ENCODE assay signal across 12 cellular contexts in genomic region chr1:51344276-51344601, GRCh38. TPM values are rescaled to one million over a fixed set of nuclear protein-coding genes. Genes with fewer than 3 reads are reported as not detected.
DNase-seq lines count a peak whose midpoint lies in the region; ATAC-seq and TF ChIP-seq lines count a peak whose summit lies in the region.
"Had no signal": no experiment of that assay in that cellular context is flagged by ENCODE, and none has a peak within 500 bp of the region (broad histone marks: within the 10 kb centered on the region; RNA-seq: fewer than 3 reads in every experiment).

No MANE protein-coding gene starts in this region.

- H3K27me3 ChIP-seq in right cardiac atrium (ENCODE audit: control insufficient read depth, insufficient read depth), result no peaks in the 10 kb centered on the region
- H3K27me3 ChIP-seq in mucosa of stomach (ENCODE audit: control insufficient read depth, insufficient read depth, low read length), result peaks cover 28% of the 10 kb centered on the region
- H3K27me3 ChIP-seq in upper lobe of left lung, result peaks cover 0 to 12% (median 6%) of the 10 kb centered on the region in 4 donors

- H3K4me1 Mint-ChIP-seq in endothelial cell (ENCODE audit: unreplicated experiment), result peaks cover 4% of the 10 kb centered on the region

- H3K9me3 ChIP-seq in right cardiac atrium (ENCODE audit: control insufficient read depth, low read length) (no peaks in the 10 kb centered on the region), mucosa of stomach (ENCODE audit: control insufficient read depth, low read length) (no peaks in the 10 kb centered on the region), upper lobe of left lung (no peaks in the 10 kb centered on the region)

- H3K36me3 ChIP-seq in mucosa of stomach (ENCODE audit: control insufficient read depth, insufficient read depth, low read length), result no peaks in the 10 kb centered on the region
- H3K36me3 ChIP-seq in upper lobe of left lung, result no peaks in the 10 kb centered on the region

- TF ChIP-seq CTCF in endothelial cell (IDR thresholded peaks at IDR 0.05; ENCODE audit: unreplicated experiment) (no peak), upper lobe of left lung (IDR thresholded peaks at IDR 0.05) (no peak)

- H3K9me3 Mint-ChIP-seq in endothelial cell (ENCODE audit: unreplicated experiment), result no peaks in the 10 kb centered on the region
- H3K9me3 Mint-ChIP-seq: CD4-positive, alpha-beta T cell; naive thymus-derived CD8-positive, alpha-beta T cell had no signal

- H3K9ac ChIP-seq in mucosa of stomach (ENCODE audit: low read length), result peak overlapping the region; percentile 29

- no peak overlapping the region for H3K27ac ChIP-seq in right cardiac atrium (ENCODE audit: low read length)
- H3K27ac ChIP-seq in upper lobe of left lung, result peak overlapping the region in 2 of 4 donors; percentile 59 to 74

- no peak overlapping the region for H3K27ac Mint-ChIP-seq in endothelial cell (ENCODE audit: unreplicated experiment)
- H3K27ac Mint-ChIP-seq: CD4-positive, alpha-beta T cell had no signal

- peaks cover 7% of the 10 kb centered on the region for H3K36me3 Mint-ChIP-seq in endothelial cell (ENCODE audit: low read depth, unreplicated experiment)
- H3K36me3 Mint-ChIP-seq: naive thymus-derived CD8-positive, alpha-beta T cell had no signal

- intact Hi-C loops in Right ventricle myocardium inferior (cut with DNase I) (no loop called here), right cardiac atrium (cut with DNase I) (no loop called here)

- peak; percentile 12 for ATAC-seq in Right ventricle myocardium inferior
- no peak for ATAC-seq in right cardiac atrium
- ATAC-seq in upper lobe of left lung (ENCODE audit: low FRiP score in 2 of 2), result no peak
- ATAC-seq in HG03095 (IDR thresholded peaks at IDR 0.05; ENCODE audit: unreplicated experiment), result no peak
- ATAC-seq: naive thymus-derived CD8-positive, alpha-beta T cell had no signal

- WGBS in right cardiac atrium, result 60% methylated on average over 7 of the region's 7 CpGs
- 60 to 85% methylated on average over 4 to 7 of the region's 7 CpGs for WGBS in upper lobe of left lung, 2 donors

- H3K4me1 ChIP-seq in right cardiac atrium (ENCODE audit: control insufficient read depth, insufficient read depth, low read length) (no peaks in the 10 kb centered on the region), mucosa of stomach (ENCODE audit: control insufficient read depth, insufficient read depth, low read length) (peaks cover 10% of the 10 kb centered on the region), upper lobe of left lung (peaks cover 0 to 17% (median 9%) of the 10 kb centered on the region in 4 donors)

- H3K4me3 Mint-ChIP-seq in endothelial cell (ENCODE audit: unreplicated experiment), result peak overlapping the region; percentile 16
- H3K4me3 Mint-ChIP-seq: CD4-positive, alpha-beta T cell had no signal

- DNase-seq in Right ventricle myocardium inferior (ENCODE audit: missing footprints) (no peak), right cardiac atrium (no peak), endothelial cell (ENCODE audit: low spot score) (no peak), upper lobe of left lung (no peak), RPMI8226 (no peak), T-helper 2 cell (no peak)
- DNase-seq: CD4-positive, alpha-beta T cell; naive thymus-derived CD8-positive, alpha-beta T cell; NCI-H1048; NCI-H2107 had no signal

- H3K27me3 Mint-ChIP-seq in endothelial cell (ENCODE audit: unreplicated experiment), result peaks cover 9% of the 10 kb centered on the region

- no peak for TF ChIP-seq EP300 in upper lobe of left lung (IDR thresholded peaks at IDR 0.05)

- H3K4me3 ChIP-seq in right cardiac atrium (ENCODE audit: low read length) (no peak overlapping the region), mucosa of stomach (ENCODE audit: low read length) (no peak overlapping the region), upper lobe of left lung (peak overlapping the region in 3 of 4 donors; percentile 38 to 52 (median 46))

- TF ChIP-seq POLR2A in upper lobe of left lung (IDR thresholded peaks at IDR 0.05), result no peak

RNA-seq across cellular contexts. Expression of gene TTC39A, which starts 13.9 kb away (rescaled TPM):
- total RNA-seq in Right ventricle myocardium inferior (22.7 TPM), right cardiac atrium (10 to 100 TPM; 11.6 to 24.7 (median 16.8) TPM), endothelial cell (ENCODE audit: unreplicated experiment) (0.95 TPM), upper lobe of left lung (10 to 100 TPM; 33.0 to 96.4 (median 55.7) TPM)
- 15.6 TPM for polyA plus RNA-seq in right cardiac atrium
- total RNA-seq: CD4-positive, alpha-beta T cell; naive thymus-derived CD8-positive, alpha-beta T cell had no signal

Comparison
In these comparisons a context has a peak if more than half of its experiments do, and no peak if none do; other contexts are left out.
1. H3K4me3 ChIP-seq: peak in upper lobe of left lung (3 of 4); none in right cardiac atrium (single experiment) and mucosa of stomach (single experiment).